27 cellular contexts compared by ENCODE assay signal in genomic region chr1:248127653-248128052, GRCh38. TPM values are rescaled to one million over a fixed set of nuclear protein-coding genes. Genes with fewer than 3 reads are reported as not detected.
"Had no signal": no experiment of that assay in that cellular context is flagged by ENCODE, and none has a peak within 500 bp of the region (broad histone marks: within the 10 kb centered on the region; RNA-seq: fewer than 3 reads in every experiment).

No MANE protein-coding gene starts in this region.

- H3K4me3 ChIP-seq: colonic mucosa, coronary artery, dorsolateral prefrontal cortex, esophagus muscularis mucosa, esophagus squamous epithelium, gastrocnemius medialis, gastroesophageal sphincter, heart left ventricle, heart right ventricle had no signal

- H3K4me1 ChIP-seq: colonic mucosa, esophagus muscularis mucosa, esophagus squamous epithelium, foreskin keratinocyte, gastrocnemius medialis, gastroesophageal sphincter, heart left ventricle, heart right ventricle had no signal

- H3K9me3 ChIP-seq: colonic mucosa, gastrocnemius medialis had no signal

- DNase-seq: colonic mucosa; cortex of kidney; dermis blood vessel endothelial cell; dorsolateral prefrontal cortex; effector CD4-positive, alpha-beta T cell; effector CD8-positive, alpha-beta T cell; effector memory CD4-positive, alpha-beta T cell; effector memory CD8-positive, alpha-beta T cell; endodermal cell; erythroblast; esophagus squamous epithelium; foreskin fibroblast; foreskin keratinocyte; foreskin melanocyte; gastrocnemius medialis; glutamatergic neuron; head of caudate nucleus; heart left ventricle; heart right ventricle had no signal

- H3K27me3 ChIP-seq: colonic mucosa, esophagus muscularis mucosa, esophagus squamous epithelium, foreskin keratinocyte, gastrocnemius medialis, gastroesophageal sphincter, heart left ventricle, heart right ventricle had no signal

- H3K27ac ChIP-seq: colonic mucosa, coronary artery, dorsolateral prefrontal cortex, epithelial cell of prostate, esophagus muscularis mucosa, esophagus squamous epithelium, foreskin keratinocyte, gastrocnemius medialis, gastroesophageal sphincter, heart left ventricle, heart right ventricle had no signal

- ATAC-seq: effector memory CD8-positive, alpha-beta T cell; esophagus mucosa; foreskin keratinocyte; gastrocnemius medialis; gastroesophageal sphincter; heart left ventricle; heart right ventricle had no signal

- H3K36me3 ChIP-seq: colonic mucosa, esophagus muscularis mucosa, esophagus squamous epithelium, gastrocnemius medialis, gastroesophageal sphincter, heart left ventricle, heart right ventricle had no signal

RNA-seq across cellular contexts. Expression of gene OR2M5, which starts 17.3 kb away (rescaled TPM):
- polyA plus RNA-seq: endothelial cell of umbilical vein, esophagus, fibroblast of lung, foreskin keratinocyte, heart left ventricle, heart right ventricle had no signal

RNA-seq across cellular contexts. Expression of gene OR2L13, which starts 32.7 kb away (rescaled TPM):
- polyA plus RNA-seq: endothelial cell of umbilical vein, esophagus, foreskin keratinocyte, heart left ventricle, heart right ventricle had no signal

RNA-seq across cellular contexts. Expression of gene OR2M2, which starts 47.0 kb away (rescaled TPM):
- polyA plus RNA-seq: endothelial cell of umbilical vein, esophagus, fibroblast of lung, foreskin keratinocyte, heart left ventricle, heart right ventricle had no signal
